8 cellular contexts compared by ENCODE assay signal in genomic region chr7:74650493-74651135, GRCh38. TPM values are rescaled to one million over a fixed set of nuclear protein-coding genes. Genes with fewer than 3 reads are reported as not detected.
DNase-seq lines count a peak whose midpoint lies in the region; ATAC-seq and TF ChIP-seq lines count a peak whose summit lies in the region.
"Not testable (repeated sequence)": the region's sequence is repeated elsewhere in the genome, so short reads cannot be mapped to it uniquely, and the experiment has no call there.

No MANE protein-coding gene starts in this region.

- peak; percentile 13 for TF ChIP-seq POLR2A in GM19099 (IDR thresholded peaks at IDR 0.05; ENCODE audit: extremely low read depth, insufficient read length, low read depth)

- not testable (repeated sequence) for H3K27me3 ChIP-seq in BLaER1; PC-9 (ENCODE audit: insufficient read depth, low read depth); heart right ventricle; smooth muscle cell (ENCODE audit: low read depth)

- H2AFZ ChIP-seq in PC-9, result not testable (repeated sequence)
- peak overlapping the region; percentile 62 for H2AFZ ChIP-seq in smooth muscle cell (ENCODE audit: low read depth)

- not testable (repeated sequence) for H3K36me3 ChIP-seq in BLaER1; PC-9 (ENCODE audit: low read depth); heart right ventricle; smooth muscle cell (ENCODE audit: low read depth)

- H3K27ac ChIP-seq in BLaER1, result peak overlapping the region; percentile 75
- H3K27ac ChIP-seq in PC-9, result peak overlapping the region; percentile 63; the same call in 1 of the 2 replicates
- peak overlapping the region in 9 of 10 donors; percentile 16 to 74 (median 63) for H3K27ac ChIP-seq in heart right ventricle
- H3K27ac ChIP-seq in smooth muscle cell (ENCODE audit: low read depth), result peak overlapping the region; percentile 20

- H3K4me3 ChIP-seq in BLaER1 (peak overlapping the region; percentile 64), heart right ventricle (peak overlapping the region in 7 of 10 donors; percentile 33 to 50 (median 44))
- H3K4me3 ChIP-seq in PC-9, smooth muscle cell: not testable (repeated sequence)

- peaks cover 66% of the 10 kb centered on the region for H3K4me1 ChIP-seq in BLaER1
- H3K4me1 ChIP-seq in PC-9 (replicated peaks; ENCODE audit: insufficient read depth), result peaks cover 22% of the 10 kb centered on the region
- peaks cover 0 to 22% (median 14%) of the 10 kb centered on the region in 9 donors for H3K4me1 ChIP-seq in heart right ventricle
- peaks cover 14% of the 10 kb centered on the region for H3K4me1 ChIP-seq in smooth muscle cell (ENCODE audit: low read depth)

- POLR2A ChIA-PET in PC-9 (lab: Charles Lee; ENCODE audit: unreplicated experiment), result not testable (repeated sequence)

- not testable (repeated sequence) for H3K27me3 Mint-ChIP-seq in activated T-helper 1 cell treated with anti-CD3 and anti-CD28 coated beads, Interleukin-12 subunit alpha, Interleukin-12 subunit beta, Interleukin-2, Interleukin-4 antibody, amounts not matched to agents 30 ng/mL and 10 ng/mL and 1 ng/mL, durations not matched to agents 14 hours and 24 hours and 36 hours (ENCODE audit: insufficient read depth)

- H3K79me2 ChIP-seq in PC-9 (ENCODE audit: low read depth); smooth muscle cell (ENCODE audit: low read depth): not testable (repeated sequence)

- peak overlapping the region; percentile 97 for H3K27ac Mint-ChIP-seq in activated T-helper 1 cell treated with anti-CD3 and anti-CD28 coated beads, Interleukin-12 subunit alpha, Interleukin-12 subunit beta, Interleukin-2, Interleukin-4 antibody, amounts not matched to agents 30 ng/mL and 10 ng/mL and 1 ng/mL, durations not matched to agents 14 hours and 24 hours and 36 hours

- not testable (repeated sequence) for H3F3A ChIP-seq in PC-9 (ENCODE audit: insufficient read depth, low read depth); smooth muscle cell (ENCODE audit: low read depth)

- BruUV-seq in PC-9 (replicated peaks; lab: Mats Ljungman, UMichigan), result TSS peak; percentile 97

- peak overlapping the region; percentile 78 for H3K4me2 ChIP-seq in BLaER1
- H3K4me2 ChIP-seq in PC-9, result peak overlapping the region; percentile 67; the same call in 1 of the 2 replicates
- H3K4me2 ChIP-seq in smooth muscle cell, result peak overlapping the region; percentile 47

- DNase-seq in PC-9; activated T-helper 1 cell treated with anti-CD3 and anti-CD28 coated beads, Interleukin-12 subunit alpha, Interleukin-12 subunit beta, Interleukin-2, Interleukin-4 antibody, amounts not matched to agents 30 ng/mL and 10 ng/mL and 1 ng/mL, durations not matched to agents 14 hours and 24 hours and 36 hours (ENCODE audit: low spot score); heart right ventricle; smooth muscle cell (lab: John Stamatoyannopoulos, UW; ENCODE audit: unreplicated experiment): not testable (repeated sequence)

- H3K4me1 Mint-ChIP-seq in activated T-helper 1 cell treated with anti-CD3 and anti-CD28 coated beads, Interleukin-12 subunit alpha, Interleukin-12 subunit beta, Interleukin-2, Interleukin-4 antibody, amounts not matched to agents 30 ng/mL and 10 ng/mL and 1 ng/mL, durations not matched to agents 14 hours and 24 hours and 36 hours (ENCODE audit: low read depth), result peaks cover 42% of the 10 kb centered on the region

- H3K9me2 ChIP-seq in PC-9 (ENCODE audit: insufficient read depth), result not testable (repeated sequence)

- not testable (repeated sequence) for H3K9me3 Mint-ChIP-seq in activated T-helper 1 cell treated with anti-CD3 and anti-CD28 coated beads, Interleukin-12 subunit alpha, Interleukin-12 subunit beta, Interleukin-2, Interleukin-4 antibody, amounts not matched to agents 30 ng/mL and 10 ng/mL and 1 ng/mL, durations not matched to agents 14 hours and 24 hours and 36 hours

- CTCF ChIA-PET in PC-9 (lab: Charles Lee), result interaction anchor here (0.6 kb wide), 2 partner anchors 175 to 190 kb away, joined by 8 to 9 read pairs; no protein-coding TSS in a partner anchor

- not testable (repeated sequence) for TF ChIP-seq CTCF in PC-9 (conservative IDR thresholded peaks at IDR 0.05); heart right ventricle (IDR thresholded peaks at IDR 0.05); smooth muscle cell (IDR thresholded peaks at IDR 0.05; ENCODE audit: borderline replicate concordance, insufficient read depth, poor library complexity, severe bottlenecking)

- not testable (repeated sequence) for H3K36me3 Mint-ChIP-seq in activated T-helper 1 cell treated with anti-CD3 and anti-CD28 coated beads, Interleukin-12 subunit alpha, Interleukin-12 subunit beta, Interleukin-2, Interleukin-4 antibody, amounts not matched to agents 30 ng/mL and 10 ng/mL and 1 ng/mL, durations not matched to agents 14 hours and 24 hours and 36 hours (ENCODE audit: low read depth)

- not testable (repeated sequence) for H4K20me1 ChIP-seq in BLaER1; PC-9 (ENCODE audit: insufficient read depth); smooth muscle cell (ENCODE audit: low read depth)

- peak overlapping the region; percentile 71 for H3K9ac ChIP-seq in BLaER1
- H3K9ac ChIP-seq in smooth muscle cell (ENCODE audit: low read depth), result not testable (repeated sequence)

- peak; percentile 59 for ATAC-seq in HG02571 (IDR thresholded peaks at IDR 0.05; ENCODE audit: unreplicated experiment)
- peak; percentile 39 for ATAC-seq in HG03442 (IDR thresholded peaks at IDR 0.05; ENCODE audit: unreplicated experiment)
- peak in 5 of 8 donors; percentile 18 to 57 (median 54) for ATAC-seq in heart right ventricle

- not testable (repeated sequence) for H3K9me3 ChIP-seq in BLaER1; PC-9 (ENCODE audit: insufficient read depth, low read depth); heart right ventricle; smooth muscle cell (replicated peaks; ENCODE audit: low read depth)

- 49 to 50% methylated on average over 6 of the region's 9 CpGs for WGBS in heart right ventricle, 2 donors
- 42% methylated on average over 6 of the region's 9 CpGs for WGBS in smooth muscle cell (ENCODE audit: low lambda C conversion rate)

- intact Hi-C loops in PC-9 (cut with micrococcal nuclease; ENCODE audit: unreplicated experiment), result not testable (repeated sequence)
- intact Hi-C loops in activated T-helper 1 cell treated with anti-CD3 and anti-CD28 coated beads, Interleukin-12 subunit alpha, Interleukin-12 subunit beta, Interleukin-2, Interleukin-4 antibody, amounts not matched to agents 30 ng/mL and 10 ng/mL and 1 ng/mL, durations not matched to agents 14 hours and 24 hours and 36 hours (cut with micrococcal nuclease), result loop anchor here (1.0 to 10.0 kb wide), 5 partner anchors 9 to 566 kb away; partner anchors contain the start of genes GTF2IRD1 and LIMK1
- intact Hi-C loops in heart right ventricle (cut with DNase I), result loop anchor here in 3 of 10 donors (10.0 kb wide), 1 partner anchor 196 kb away; the partner anchor contains the start of gene GTF2IRD1 (in 3 of the 3)

- H3K4me3 Mint-ChIP-seq in activated T-helper 1 cell treated with anti-CD3 and anti-CD28 coated beads, Interleukin-12 subunit alpha, Interleukin-12 subunit beta, Interleukin-2, Interleukin-4 antibody, amounts not matched to agents 30 ng/mL and 10 ng/mL and 1 ng/mL, durations not matched to agents 14 hours and 24 hours and 36 hours, result peak overlapping the region; percentile 90

RNA-seq across cellular contexts. Expression of gene GTF2I, which starts 6.9 kb away (rescaled TPM):
- 364 and 374 TPM in 2 replicates for total RNA-seq in PC-9 (2021)
- total RNA-seq in activated T-helper 1 cell treated with anti-CD3 and anti-CD28 coated beads, Interleukin-12 subunit alpha, Interleukin-12 subunit beta, Interleukin-2, Interleukin-4 antibody, amounts not matched to agents 30 ng/mL and 10 ng/mL and 1 ng/mL, durations not matched to agents 14 hours and 24 hours and 36 hours, result 199 and 203 TPM in 2 replicates
- 100 to 1,000 TPM; 100 to 152 (median 119) TPM for total RNA-seq in heart right ventricle
- polyA plus RNA-seq in heart right ventricle, result 10 to 100 TPM; 18.9 to 31.4 TPM
- total RNA-seq in smooth muscle cell, result 90.7 and 101 TPM in 2 replicates
- 63.9 and 86.1 TPM in 2 replicates for polyA plus RNA-seq in smooth muscle cell

Comparison
In these comparisons a context has a peak if more than half of its experiments do, and no peak if none do; other contexts are left out.
1. H3K27ac ChIP-seq: peak in every context shown above with its lines; median percentile 75 in BLaER1; 63 in PC-9; 63 in heart right ventricle; 20 in smooth muscle cell.